ENCODE assay signal across 11 cellular contexts in genomic region chr1:223834660-223835263, GRCh38. TPM values are rescaled to one million over a fixed set of nuclear protein-coding genes. Genes with fewer than 3 reads are reported as not detected.
A peak's percentile ranks its signal among the peaks of the same experiment; 100 is the strongest.
DNase-seq lines count a peak whose midpoint lies in the region; ATAC-seq and TF ChIP-seq lines count a peak whose summit lies in the region.
"Had no signal": no experiment of that assay in that cellular context is flagged by ENCODE, and none has a peak within 500 bp of the region (broad histone marks: within the 10 kb centered on the region; RNA-seq: fewer than 3 reads in every experiment).

No MANE protein-coding gene starts in this region.

- peaks cover 33 to 97% (median 71%) of the 10 kb centered on the region in 6 donors for H3K4me1 ChIP-seq in spleen

- 41 to 66% (median 50%) methylated on average over 3 of the region's 3 CpGs for WGBS in spleen, 5 donors

- no peak for TF ChIP-seq POLR2A in spleen (IDR thresholded peaks at IDR 0.05)

- H3K9me3 ChIP-seq in spleen, result no peaks in the 10 kb centered on the region

- H3K4me3 ChIP-seq in fibroblast of villous mesenchyme (ENCODE audit: low read depth, low read length) (peak overlapping the region; percentile 24), spleen (peak overlapping the region in 1 of 8 donors; percentile 11)

- intact Hi-C loops in spleen (cut with DNase I; ENCODE audit: low total_unique reads), result no loop called here

- DNase-seq in SIG-M5 treated with dmso at 0.1 percent for 504 hours (lab: John Stamatoyannopoulos, UW; ENCODE audit: unreplicated experiment), result peak; percentile 70
- no peak for DNase-seq in SIG-M5 (lab: John Stamatoyannopoulos, UW)
- peak; percentile 89 for DNase-seq in fibroblast of villous mesenchyme (ENCODE audit: low read depth)
- no peak for DNase-seq in spleen
- no peak for DNase-seq in NCI-H1092 treated with DMSO at 0.1 percent for 48 hours (lab: John Stamatoyannopoulos, UW)
- DNase-seq in germinal center (ENCODE audit: low spot score), result no peak
- DNase-seq: activated naive CD8-positive, alpha-beta T cell treated with anti-CD3 and anti-CD28 coated beads, Interleukin-2, amount 10 ng/mL, durations not matched to agents 7 days and 5 days; NCI-H345; T-helper 9 cell had no signal

- H3K27me3 ChIP-seq in spleen (replicated peaks in 1 of 7), result no peaks in the 10 kb centered on the region

- ATAC-seq in SK-N-SH treated with all-trans-retinoic acid at 6 μM for 48 hours, result peak; percentile 4; the same call in 1 of the 3 replicates
- ATAC-seq in HG03025 (IDR thresholded peaks at IDR 0.05; ENCODE audit: low FRiP score, unreplicated experiment), result no peak

- no peaks in the 10 kb centered on the region for H3K36me3 ChIP-seq in spleen

- TF ChIP-seq CTCF in fibroblast of villous mesenchyme (IDR thresholded peaks at IDR 0.05; ENCODE audit: insufficient read depth, low read depth, low read length) (no peak), spleen (IDR thresholded peaks at IDR 0.05 in 8 of 11, conservative IDR thresholded peaks at IDR 0.05 in 3 of 11) (no peak)

- peak overlapping the region in 5 of 8 donors; percentile 36 to 76 (median 68) for H3K27ac ChIP-seq in spleen

TF ChIP-seq in SK-N-SH treated with all-trans-retinoic acid at 6 μM for 48 hours, 23 proteins besides CTCF, POLR2A, EP300 and RAD21:
- TF ChIP-seq CSRNP3 (CRISPR knock-in tag; IDR thresholded peaks at IDR 0.05) (no peak), TCF4 (CRISPR knock-in tag; IDR thresholded peaks at IDR 0.05; ENCODE audit: borderline replicate concordance) (no peak), TSHZ2 (CRISPR knock-in tag; IDR thresholded peaks at IDR 0.05) (no peak), TOX (CRISPR knock-in tag; IDR thresholded peaks at IDR 0.05; ENCODE audit: borderline replicate concordance) (no peak), ZNF70 (CRISPR knock-in tag; IDR thresholded peaks at IDR 0.05) (no peak), ZNF8 (CRISPR knock-in tag; IDR thresholded peaks at IDR 0.05) (no peak), GLIS3 (CRISPR knock-in tag; IDR thresholded peaks at IDR 0.05) (no peak), PATZ1 (CRISPR knock-in tag; IDR thresholded peaks at IDR 0.05; ENCODE audit: borderline replicate concordance) (no peak), OSR1 (CRISPR knock-in tag; IDR thresholded peaks at IDR 0.05) (no peak)

RNA-seq across cellular contexts. Expression of gene TP53BP2, which starts 11.0 kb away (rescaled TPM):
- total RNA-seq in fibroblast of villous mesenchyme (32.2 and 38.0 TPM in 2 replicates), spleen (10 to 100 TPM; 27.1 to 50.7 (median 42.2) TPM)
- 1 to 10 TPM; 5.2 to 8.0 (median 5.7) TPM for polyA plus RNA-seq in spleen

Comparison
In these comparisons a context has a peak if more than half of its experiments do, and no peak if none do; other contexts are left out.
1. DNase-seq: peak in SIG-M5 treated with dmso at 0.1 percent for 504 hours (single experiment) and fibroblast of villous mesenchyme (single experiment); none in SIG-M5 (single experiment), spleen (single experiment), NCI-H1092 treated with DMSO at 0.1 percent for 48 hours (single experiment) and germinal center (single experiment).